Comparison of ENCODE assay signal across 16 cellular contexts in the genomic region with DNA sequence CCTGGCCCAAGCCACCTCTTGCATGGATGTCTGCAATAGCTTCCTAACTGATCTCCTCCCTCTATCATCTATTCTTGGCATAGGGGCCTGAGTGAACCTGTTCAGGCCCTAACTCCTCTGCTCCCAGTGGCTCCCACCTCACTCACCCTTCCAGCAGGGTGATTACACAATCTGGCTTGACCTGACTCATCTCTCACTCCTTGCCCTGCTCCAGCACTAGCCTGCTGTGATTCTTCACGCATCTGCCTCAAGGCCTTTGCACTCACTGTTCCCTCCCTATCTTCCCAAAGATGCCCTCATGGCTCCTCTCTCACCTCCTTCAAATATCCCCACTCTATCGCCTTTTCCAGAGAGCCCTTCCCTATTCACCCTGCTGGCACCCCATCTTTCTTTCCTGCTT. TPM values are rescaled to one million over a fixed set of nuclear protein-coding genes. Genes with fewer than 3 reads are reported as not detected.
DNase-seq lines count a peak whose midpoint lies in the region; ATAC-seq, FAIRE-seq and TF ChIP-seq lines count a peak whose summit lies in the region.
"Had no signal": no experiment of that assay in that cellular context is flagged by ENCODE, and none has a peak within 500 bp of the region (broad histone marks: within the 10 kb centered on the region; RNA-seq: fewer than 3 reads in every experiment).

No MANE protein-coding gene starts in this region.

- H3K4me1 ChIP-seq in A549 (no peaks in the 10 kb centered on the region), hepatocyte (ENCODE audit: insufficient read depth) (no peaks in the 10 kb centered on the region), mucosa of descending colon (ENCODE audit: low read depth) (peaks cover 4% of the 10 kb centered on the region)

- TF ChIP-seq CTCF in A549 (IDR thresholded peaks at IDR 0.05) (no peak), hepatocyte (IDR thresholded peaks at IDR 0.05; ENCODE audit: poor library complexity) (no peak), mucosa of descending colon (IDR thresholded peaks at IDR 0.05) (no peak)

- no peak overlapping the region for H2AFZ ChIP-seq in hepatocyte

- H3K9me3 ChIP-seq in A549 = no peaks in the 10 kb centered on the region
- no peaks in the 10 kb centered on the region for H3K9me3 ChIP-seq in hepatocyte (ENCODE audit: low read depth)
- H3K9me3 ChIP-seq in mucosa of descending colon = no peaks in the 10 kb centered on the region
- H3K9me3 ChIP-seq: ovary had no signal

- CTCF ChIA-PET in A549 (lab: Yijun Ruan, JAX) = interaction anchor here (1.4 to 14.9 kb wide), 2 partner anchors 26 to 56 kb away, joined by 5 to 165 read pairs; no protein-coding TSS in a partner anchor

- H3K27me3 ChIP-seq in hepatocyte = peaks cover 28% of the 10 kb centered on the region
- H3K27me3 ChIP-seq: ovary had no signal

- H3K4me3 ChIP-seq in A549 = no peak overlapping the region
- H3K4me3 ChIP-seq in hepatocyte = no peak overlapping the region
- no peak overlapping the region for H3K4me3 ChIP-seq in mucosa of descending colon
- H3K4me3 ChIP-seq: ovary had no signal

- no peaks in the 10 kb centered on the region for H3K79me2 ChIP-seq in hepatocyte

- 18% methylated on average over 2 of the region's 2 CpGs for WGBS in A549 (ENCODE audit: missing lambda C conversion rate)
- 63% methylated on average over 2 of the region's 2 CpGs for WGBS in hepatocyte (ENCODE audit: low lambda C conversion rate, missing lambda C conversion rate)

- FAIRE-seq in A549 (lab: Jason Lieb, UNC) = no peak
- FAIRE-seq: frontal cortex had no signal

- H4K20me1 ChIP-seq in hepatocyte (ENCODE audit: insufficient read depth, poor library complexity, severe bottlenecking) = no peaks in the 10 kb centered on the region

- TF ChIP-seq POLR2A in A549 (IDR thresholded peaks at IDR 0.05; ENCODE audit: low read length) = no peak

- no peak for TF ChIP-seq EP300 in A549 (IDR thresholded peaks at IDR 0.05)

- no peaks in the 10 kb centered on the region for H3K36me3 ChIP-seq in hepatocyte (replicated peaks; ENCODE audit: insufficient read depth, low read depth)
- no peaks in the 10 kb centered on the region for H3K36me3 ChIP-seq in mucosa of descending colon (ENCODE audit: low read depth)
- H3K36me3 ChIP-seq: ovary had no signal

- H3K27ac ChIP-seq in A549 (no peak overlapping the region), hepatocyte (no peak overlapping the region)
- H3K27ac ChIP-seq: ovary had no signal

- H3K9me2 ChIP-seq in hepatocyte (replicated peaks; ENCODE audit: insufficient read depth) = no peaks in the 10 kb centered on the region

- ATAC-seq in A549 (peak in 1 of 2 experiments; percentile 44; a peak in 1 of 6 replicates), mucosa of descending colon (no peak), GM21447 (IDR thresholded peaks at IDR 0.05; ENCODE audit: unreplicated experiment) (no peak), GM19452 (IDR thresholded peaks at IDR 0.05; ENCODE audit: unreplicated experiment) (no peak)
- ATAC-seq: SK-N-SH treated with all-trans-retinoic acid at 6 μM for 48 hours had no signal

- POLR2A ChIA-PET in A549 (lab: Yijun Ruan, JAX) = no interaction called here

- H3K4me2 ChIP-seq in A549 (no peak overlapping the region), hepatocyte (no peak overlapping the region)

- DNase-seq in A549 (ENCODE audit: low read depth in 1 of 2, low spot score in 1 of 2) = peak in 1 of 2 experiments; percentile 6
- DNase-seq in HCEC 1CT = peak; percentile 31
- DNase-seq in SW480 (ENCODE audit: low spot score) = peak; percentile 20
- DNase-seq in hepatocyte (ENCODE audit: low spot score) = peak; percentile 39
- DNase-seq in mucosa of descending colon = no peak
- no peak for DNase-seq in stimulated activated naive CD4-positive, alpha-beta T cell (lab: John Stamatoyannopoulos, UW)
- DNase-seq: activated gamma-delta T cell treated with Interleukin-2 at 50 U/mL for 16 hours; Calu3; NCI-H1417 treated with DMSO at 0.1 percent for 48 hours; ovary; stimulated activated CD4-positive, alpha-beta T cell treated with anti-CD3 and anti-CD28 coated beads, Interleukin-12 subunit alpha, Interleukin-12 subunit beta, amount 100 ng/mL, for 4 hours had no signal

- intact Hi-C loops in mucosa of descending colon (cut with DNase I, micrococcal nuclease) = no loop called here

- no peak for TF ChIP-seq RAD21 in A549 (conservative IDR thresholded peaks at IDR 0.05 in 1 of 2, IDR thresholded peaks at IDR 0.05 in 1 of 2)

TF ChIP-seq in A549, 52 proteins besides CTCF, POLR2A, EP300 and RAD21:
- TF ChIP-seq CEBPB (IDR thresholded peaks at IDR 0.05) (peak; percentile 12 to 65; a peak in 3 of 4 replicates), RFX5 (IDR thresholded peaks at IDR 0.05) (no peak), CBX8 (IDR thresholded peaks at IDR 0.05) (no peak)
- TF ChIP-seq, protein P1, sequence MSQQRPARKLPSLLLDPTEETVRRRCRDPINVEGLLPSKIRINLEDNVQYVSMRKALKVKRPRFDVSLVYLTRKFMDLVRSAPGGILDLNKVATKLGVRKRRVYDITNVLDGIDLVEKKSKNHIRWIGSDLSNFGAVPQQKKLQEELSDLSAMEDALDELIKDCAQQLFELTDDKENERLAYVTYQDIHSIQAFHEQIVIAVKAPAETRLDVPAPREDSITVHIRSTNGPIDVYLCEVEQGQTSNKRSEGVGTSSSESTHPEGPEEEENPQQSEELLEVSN (IDR thresholded peaks at IDR 0.05; ENCODE audit: borderline replicate concordance, low read depth) = no peak
TF ChIP-seq in A549: peak in this region for 1.

RNA-seq across cellular contexts. Expression of a gene that starts 10.5 kb away (rescaled TPM):
- 0.04 and 0.12 TPM in 2 replicates for polyA plus RNA-seq in A549 (2011; rRNA removed)
- polyA plus RNA-seq in A549 (2012; cell fraction: cytosol; rRNA removed) = 0.01 TPM in 2 replicates
- polyA plus RNA-seq in A549 (2012; cell fraction: nucleus; rRNA removed) = 0.01 and 0.02 TPM in 2 replicates
- 0.03 to 0.04 TPM in 2 of 3 replicates, not detected in the other for polyA plus RNA-seq in A549 (2017; fragmentation: RNase III; extraction: RNeasy Plus Mini Kit Qiagen cat#74134 plus additional on column Dnase treatment)
- polyA minus RNA-seq in A549 (2011; rRNA and poly(A)+ RNA removed) = 0.10 TPM in 1 of 2 replicates, not detected in the other
- total RNA-seq in hepatocyte = 0.57 and 1.0 TPM in 2 replicates
- polyA plus RNA-seq in hepatocyte = 0.55 and 1.1 TPM in 2 replicates
- 1 to 10 TPM; 1.0 to 2.6 (median 1.2) TPM for total RNA-seq in mucosa of descending colon
- total RNA-seq: Calu3 had no signal

RNA-seq across cellular contexts. Expression of a gene that starts 34.4 kb away (rescaled TPM):
- polyA plus RNA-seq in A549 (2011; rRNA removed) (not detected in 2 replicates), A549 (2017; fragmentation: RNase III; extraction: RNeasy Plus Mini Kit Qiagen cat#74134 plus additional on column Dnase treatment) (not detected in 3 replicates), hepatocyte (0.92 and 1.2 TPM in 2 replicates)
- polyA plus RNA-seq in A549 (2012; cell fraction: cytosol; rRNA removed) = not detected in 2 replicates
- not detected in 2 replicates for polyA plus RNA-seq in A549 (2012; cell fraction: nucleus; rRNA removed)
- polyA minus RNA-seq in A549 (2011; rRNA and poly(A)+ RNA removed) = not detected in 2 replicates
- total RNA-seq in hepatocyte (1.1 and 1.3 TPM in 2 replicates), mucosa of descending colon (1 to 10 TPM in 1 of 3 donors, under 1 TPM in 2; 0.23 to 3.7 (median 0.34) TPM)
- total RNA-seq: Calu3 had no signal

RNA-seq across cellular contexts. Expression of a gene that starts 55.3 kb away (rescaled TPM):
- polyA plus RNA-seq in A549 (2011; rRNA removed) (not detected in 2 replicates), A549 (2017; fragmentation: RNase III; extraction: RNeasy Plus Mini Kit Qiagen cat#74134 plus additional on column Dnase treatment) (not detected in 3 replicates), hepatocyte (not detected in 2 replicates)
- polyA plus RNA-seq in A549 (2012; cell fraction: cytosol; rRNA removed) = not detected in 2 replicates
- not detected in 2 replicates for polyA plus RNA-seq in A549 (2012; cell fraction: nucleus; rRNA removed)
- not detected in 2 replicates for polyA minus RNA-seq in A549 (2011; rRNA and poly(A)+ RNA removed)
- total RNA-seq in hepatocyte (0.03 TPM in 1 of 2 replicates, not detected in the other), mucosa of descending colon (not detected)
- total RNA-seq: Calu3, frontal cortex, ovary, subcutaneous adipose tissue had no signal

Comparison
In these comparisons a context has a peak if more than half of its experiments do, and no peak if none do; other contexts are left out.
1. DNase-seq: peak in HCEC 1CT (single experiment), SW480 (single experiment) and hepatocyte (single experiment); none in mucosa of descending colon (0 of 3) and stimulated activated naive CD4-positive, alpha-beta T cell (0 of 6).